8 cellular contexts compared by ENCODE assay signal in the genomic region with DNA sequence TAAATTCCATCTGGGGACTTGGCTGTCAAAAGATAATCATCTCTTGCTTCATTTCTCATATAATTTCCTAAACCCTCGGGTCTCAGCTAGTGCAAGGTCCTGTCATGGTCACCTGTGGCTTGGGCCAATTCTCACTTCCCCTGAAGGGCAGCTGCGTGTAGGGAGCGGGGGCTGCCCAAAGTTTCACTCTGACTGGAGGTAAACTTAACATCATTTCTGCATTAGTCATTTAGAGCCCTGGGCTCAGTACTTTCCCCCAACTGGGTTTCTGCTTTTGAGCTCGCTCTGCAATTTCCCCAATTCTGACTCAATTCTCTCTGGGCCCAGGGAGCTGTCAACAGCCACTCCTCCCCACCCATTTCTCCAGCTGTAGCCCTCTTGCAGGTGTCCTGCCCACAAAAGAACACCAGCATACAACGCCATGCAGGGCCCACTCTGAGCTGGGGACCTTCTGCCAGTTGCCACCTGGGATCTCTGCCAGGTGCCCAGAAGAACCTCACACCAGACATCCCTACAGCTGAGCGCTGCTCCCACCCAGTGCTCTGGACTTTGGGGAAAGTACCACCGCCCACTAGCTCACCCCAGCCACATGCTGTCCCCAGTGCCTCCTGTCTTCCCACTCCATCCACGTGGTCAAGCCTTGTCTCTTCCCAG. TPM values are rescaled to one million over a fixed set of nuclear protein-coding genes. Genes with fewer than 3 reads are reported as not detected.
DNase-seq lines count a peak whose midpoint lies in the region; ATAC-seq and TF ChIP-seq lines count a peak whose summit lies in the region.

No MANE protein-coding gene starts in this region.

- peaks cover 81% of the 10 kb centered on the region for H3K4me1 Mint-ChIP-seq in activated CD8-positive, alpha-beta memory T cell treated with anti-CD3 and anti-CD28 coated beads, Interleukin-2, amount 10 ng/mL, durations not matched to agents 7 days and 5 days
- peaks cover 74% of the 10 kb centered on the region for H3K4me1 Mint-ChIP-seq in GM23338

- CTCF ChIA-PET in activated CD8-positive, alpha-beta memory T cell treated with anti-CD3 and anti-CD28 coated beads, Interleukin-2, amount 10 ng/mL, durations not matched to agents 7 days and 5 days (lab: Charles Lee), result interaction anchor here (0.6 to 3.8 kb wide), 13 partner anchors 10 to 225 kb away, joined by 3 to 33 read pairs (median 5); partner anchors contain the start of gene VOPP1

- peak overlapping the region; percentile 51 for H3K4me3 Mint-ChIP-seq in activated CD8-positive, alpha-beta memory T cell treated with anti-CD3 and anti-CD28 coated beads, Interleukin-2, amount 10 ng/mL, durations not matched to agents 7 days and 5 days
- no peak overlapping the region for H3K4me3 Mint-ChIP-seq in GM23338

- H3K36me3 ChIP-seq in GM23338 (ENCODE audit: insufficient read depth), result no peaks in the 10 kb centered on the region

- DNase-seq in NCI-H226 (peak; percentile 85), fibroblast of villous mesenchyme (ENCODE audit: low read depth) (peak; percentile 51), NCI-H524 treated with DMSO at 0.1 percent for 48 hours (lab: John Stamatoyannopoulos, UW) (no peak), GM23338 (ENCODE audit: low spot score) (no peak)
- peak; percentile 91 for DNase-seq in activated CD8-positive, alpha-beta memory T cell treated with anti-CD3 and anti-CD28 coated beads, Interleukin-2, amount 10 ng/mL, durations not matched to agents 7 days and 5 days
- DNase-seq in stimulated activated CD4-positive, alpha-beta T cell treated with anti-CD3 and anti-CD28 coated beads, Interleukin-15, amount 100 ng/mL, for 24 hours, result peak; percentile 84

- H4K20me1 ChIP-seq in GM23338 (replicated peaks; ENCODE audit: insufficient read depth), result peaks cover 6% of the 10 kb centered on the region

- peaks cover 94% of the 10 kb centered on the region for H3K79me2 ChIP-seq in GM23338 (replicated peaks; ENCODE audit: insufficient read depth)

- H3K4me2 ChIP-seq in GM23338, result no peak overlapping the region

- no peaks in the 10 kb centered on the region for H3K9me2 ChIP-seq in GM23338 (ENCODE audit: insufficient read depth)

- H3K9me3 Mint-ChIP-seq in activated CD8-positive, alpha-beta memory T cell treated with anti-CD3 and anti-CD28 coated beads, Interleukin-2, amount 10 ng/mL, durations not matched to agents 7 days and 5 days (ENCODE audit: low read depth), result no peaks in the 10 kb centered on the region
- no peaks in the 10 kb centered on the region for H3K9me3 Mint-ChIP-seq in GM23338

- H3K4me3 ChIP-seq in fibroblast of villous mesenchyme (ENCODE audit: low read depth, low read length) (no peak overlapping the region), GM23338 (no peak overlapping the region)

- H3K27ac ChIP-seq in GM23338 (ENCODE audit: low read depth), result no peak overlapping the region

- H3K27me3 Mint-ChIP-seq in activated CD8-positive, alpha-beta memory T cell treated with anti-CD3 and anti-CD28 coated beads, Interleukin-2, amount 10 ng/mL, durations not matched to agents 7 days and 5 days, result peaks cover 10% of the 10 kb centered on the region
- peaks cover 7% of the 10 kb centered on the region for H3K27me3 Mint-ChIP-seq in GM23338 (ENCODE audit: insufficient read depth, low read depth, poor library complexity)

- H3K36me3 Mint-ChIP-seq in activated CD8-positive, alpha-beta memory T cell treated with anti-CD3 and anti-CD28 coated beads, Interleukin-2, amount 10 ng/mL, durations not matched to agents 7 days and 5 days, result peaks cover 20% of the 10 kb centered on the region
- H3K36me3 Mint-ChIP-seq in GM23338 (ENCODE audit: low read depth), result no peaks in the 10 kb centered on the region

- peak; percentile 58 for ATAC-seq in GM18499 (IDR thresholded peaks at IDR 0.05; ENCODE audit: insufficient read depth, unreplicated experiment)
- peak; percentile 66 for ATAC-seq in HG02610 (IDR thresholded peaks at IDR 0.05; ENCODE audit: unreplicated experiment)
- ATAC-seq in activated CD8-positive, alpha-beta memory T cell treated with anti-CD3 and anti-CD28 coated beads, Interleukin-2, amount 10 ng/mL, durations not matched to agents 7 days and 5 days, result peak; percentile 77
- ATAC-seq in GM23338, result no peak

- no peak overlapping the region for H2AFZ ChIP-seq in GM23338

- peaks cover 43% of the 10 kb centered on the region for H3K4me1 ChIP-seq in GM23338 (ENCODE audit: insufficient read depth)

- no peaks in the 10 kb centered on the region for H3K27me3 ChIP-seq in GM23338 (ENCODE audit: insufficient read depth)

- peak overlapping the region; percentile 88 for H3K27ac Mint-ChIP-seq in activated CD8-positive, alpha-beta memory T cell treated with anti-CD3 and anti-CD28 coated beads, Interleukin-2, amount 10 ng/mL, durations not matched to agents 7 days and 5 days
- H3K27ac Mint-ChIP-seq in GM23338, result no peak overlapping the region; the same call in 1 of the 2 replicates

- no peaks in the 10 kb centered on the region for H3F3A ChIP-seq in GM23338 (replicated peaks; ENCODE audit: low read depth)

- TF ChIP-seq CTCF in fibroblast of villous mesenchyme (IDR thresholded peaks at IDR 0.05; ENCODE audit: insufficient read depth, low read depth, low read length) (no peak), GM23338 (conservative IDR thresholded peaks at IDR 0.05; ENCODE audit: low read depth in 2 of 2) (no peak)

TF ChIP-seq in GM23338, 12 proteins besides CTCF, POLR2A, EP300 and RAD21:
- TF ChIP-seq REST (IDR thresholded peaks at IDR 0.05; ENCODE audit: unreplicated experiment), result no peak
TF ChIP-seq in GM23338: peak in this region for 0.

RNA-seq across cellular contexts. Expression of gene VOPP1, which starts 37.9 kb away (rescaled TPM):
- total RNA-seq in activated CD8-positive, alpha-beta memory T cell treated with anti-CD3 and anti-CD28 coated beads, Interleukin-2, amount 10 ng/mL, durations not matched to agents 7 days and 5 days, result 10 to 100 TPM; 42.3 to 67.3 TPM
- 73.8 and 81.2 TPM in 2 replicates for total RNA-seq in fibroblast of villous mesenchyme
- 71.0 and 73.7 TPM in 2 replicates for total RNA-seq in GM23338 (2014; rRNA removed; shearing (Covaris generic))
- polyA plus RNA-seq in GM23338 (2016; fragmentation: Nextera tagmentation; extraction: Ambion mirVana), result 26.2 and 28.2 TPM in 2 replicates

Comparison
In these comparisons a context has a peak if more than half of its experiments do, and no peak if none do; other contexts are left out.
1. DNase-seq: peak in NCI-H226 (single experiment), activated CD8-positive, alpha-beta memory T cell treated with anti-CD3 and anti-CD28 coated beads, Interleukin-2, amount 10 ng/mL, durations not matched to agents 7 days and 5 days (single experiment), fibroblast of villous mesenchyme (single experiment) and stimulated activated CD4-positive, alpha-beta T cell treated with anti-CD3 and anti-CD28 coated beads, Interleukin-15, amount 100 ng/mL, for 24 hours (single experiment); none in NCI-H524 treated with DMSO at 0.1 percent for 48 hours (single experiment) and GM23338 (single experiment).